Comparison of ENCODE assay signal across 7 cellular contexts in the genomic region with DNA sequence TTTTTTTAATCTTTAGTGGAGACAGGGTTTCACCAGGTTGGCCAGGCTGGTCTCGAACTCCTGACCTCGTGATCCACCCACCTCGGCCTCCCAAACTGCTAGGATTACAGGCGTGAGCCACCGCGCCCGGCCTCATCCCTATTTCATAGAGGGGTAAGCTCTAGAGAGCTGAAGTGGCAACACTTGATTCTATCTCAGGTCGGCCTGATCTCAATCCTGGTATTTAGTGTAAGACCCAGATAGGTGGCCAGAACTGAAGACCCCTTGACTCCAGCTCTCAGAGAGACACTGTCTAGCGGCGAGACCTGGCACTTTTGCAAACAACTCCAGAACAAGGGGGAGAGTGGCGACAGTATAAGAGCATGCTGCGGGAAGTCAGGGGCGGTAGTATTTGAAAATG. TPM values are rescaled to one million over a fixed set of nuclear protein-coding genes. Genes with fewer than 3 reads are reported as not detected.
DNase-seq lines count a peak whose midpoint lies in the region; ATAC-seq and TF ChIP-seq lines count a peak whose summit lies in the region.
"Not testable (repeated sequence)": the region's sequence is repeated elsewhere in the genome, so short reads cannot be mapped to it uniquely, and the experiment has no call there.

No MANE protein-coding gene starts in this region.

- H3K9me3 ChIP-seq in lung (ENCODE audit: control insufficient read depth in 2 of 2, insufficient read depth in 1 of 2, low read length in 1 of 2), result not testable (repeated sequence)

- not testable (repeated sequence) for H3K27me3 ChIP-seq in lung (ENCODE audit: control insufficient read depth, insufficient read depth); rectal smooth muscle tissue (ENCODE audit: control insufficient read depth, insufficient read depth, low read length)

- peak overlapping the region; percentile 96 for H3K4me3 Mint-ChIP-seq in T-helper 1 cell treated with Interleukin-12 subunit alpha and Interleukin-12 subunit beta and Interleukin-4 antibody, amounts not matched to agents 30 μg/mL and 1 μg/mL, for 36 hours

- peak overlapping the region; percentile 72 to 90 for H3K27ac ChIP-seq in lung (ENCODE audit: low read depth in 1 of 2, low read length in 1 of 2)
- H3K27ac ChIP-seq in rectal smooth muscle tissue (ENCODE audit: low read depth, low read length), result peak overlapping the region; percentile 63

- H3K9me3 Mint-ChIP-seq in T-helper 1 cell treated with Interleukin-12 subunit alpha and Interleukin-12 subunit beta and Interleukin-4 antibody, amounts not matched to agents 30 μg/mL and 1 μg/mL, for 36 hours, result not testable (repeated sequence)

- not testable (repeated sequence) for H3K36me3 Mint-ChIP-seq in T-helper 1 cell treated with Interleukin-12 subunit alpha and Interleukin-12 subunit beta and Interleukin-4 antibody, amounts not matched to agents 30 μg/mL and 1 μg/mL, for 36 hours (ENCODE audit: low read depth)

- H3K27me3 Mint-ChIP-seq in T-helper 1 cell treated with Interleukin-12 subunit alpha and Interleukin-12 subunit beta and Interleukin-4 antibody, amounts not matched to agents 30 μg/mL and 1 μg/mL, for 36 hours (ENCODE audit: low read depth), result not testable (repeated sequence)

- peak overlapping the region; percentile 16 for H3K9ac ChIP-seq in rectal smooth muscle tissue (ENCODE audit: low read length)

- peak overlapping the region; percentile 81 for H3K27ac Mint-ChIP-seq in T-helper 1 cell treated with Interleukin-12 subunit alpha and Interleukin-12 subunit beta and Interleukin-4 antibody, amounts not matched to agents 30 μg/mL and 1 μg/mL, for 36 hours

- DNase-seq in astrocyte of the spinal cord (ENCODE audit: low read depth, low spot score); fibroblast of mammary gland (ENCODE audit: low read depth); lung (ENCODE audit: low spot score): not testable (repeated sequence)

- H3K4me3 ChIP-seq in astrocyte of the spinal cord (ENCODE audit: low read depth, low read length) (peak overlapping the region; percentile 36), fibroblast of mammary gland (ENCODE audit: control insufficient read depth, low read depth, low read length) (peak overlapping the region; percentile 57), rectal smooth muscle tissue (ENCODE audit: low read length) (peak overlapping the region; percentile 51)
- H3K4me3 ChIP-seq in lung, result not testable (repeated sequence)

- TF ChIP-seq CTCF in astrocyte of the spinal cord (IDR thresholded peaks at IDR 0.05; ENCODE audit: low read depth, low read length); fibroblast of mammary gland (conservative IDR thresholded peaks at IDR 0.05; ENCODE audit: control insufficient read depth, insufficient read depth, low read depth, low read length); lung (IDR thresholded peaks at IDR 0.05; ENCODE audit: control extremely low read depth, extremely low read depth): not testable (repeated sequence)

- in situ Hi-C loops in astrocyte of the spinal cord (cut with HindIII; ENCODE audit: low sequenced_read_pairs), result not testable (repeated sequence)

- not testable (repeated sequence) for H3K36me3 ChIP-seq in lung (ENCODE audit: control insufficient read depth in 2 of 2, insufficient read depth in 2 of 2, low read length in 2 of 2); rectal smooth muscle tissue (ENCODE audit: control insufficient read depth, insufficient read depth, low read length)

- H3K4me1 Mint-ChIP-seq in T-helper 1 cell treated with Interleukin-12 subunit alpha and Interleukin-12 subunit beta and Interleukin-4 antibody, amounts not matched to agents 30 μg/mL and 1 μg/mL, for 36 hours (ENCODE audit: low read depth), result peaks cover 25% of the 10 kb centered on the region

- 42 to 56% methylated on average over 13 of the region's 13 CpGs for WGBS in lung, 2 donors

- ATAC-seq in GM18498 (IDR thresholded peaks at IDR 0.05; ENCODE audit: unreplicated experiment) (peak; percentile 3), HG03571 (IDR thresholded peaks at IDR 0.05; ENCODE audit: unreplicated experiment) (peak; percentile 2)
- not testable (repeated sequence) for ATAC-seq in lung (ENCODE audit: insufficient read depth, low FRiP score)

- peaks cover 3 to 12% of the 10 kb centered on the region in 2 donors for H3K4me1 ChIP-seq in lung (ENCODE audit: control insufficient read depth in 2 of 2, insufficient read depth in 2 of 2, low read length in 2 of 2)
- H3K4me1 ChIP-seq in rectal smooth muscle tissue (ENCODE audit: control insufficient read depth, insufficient read depth, low read length), result not testable (repeated sequence)

RNA-seq across cellular contexts. Expression of a gene that starts 0.6 kb away (rescaled TPM):
- total RNA-seq in lung, result 10 to 100 TPM; 22.9 to 31.6 TPM
- polyA plus RNA-seq in lung, result 10 to 100 TPM; 18.6 to 19.1 TPM

RNA-seq across cellular contexts. Expression of a gene that starts 7.7 kb away (rescaled TPM):
- total RNA-seq in lung, result 10 to 100 TPM; 51.3 to 88.9 TPM
- 100 to 1,000 TPM in 1 of 2 donors, 10 to 100 TPM in 1; 54.5 to 110 TPM for polyA plus RNA-seq in lung

RNA-seq across cellular contexts. Expression of a gene that starts 45.1 kb away (rescaled TPM):
- 10 to 100 TPM in 1 of 2 donors, 1 to 10 TPM in 1; 7.0 to 17.6 TPM for total RNA-seq in lung
- 10 to 100 TPM in 1 of 2 donors, 1 to 10 TPM in 1; 7.8 to 12.2 TPM for polyA plus RNA-seq in lung
